In the genomic region with DNA sequence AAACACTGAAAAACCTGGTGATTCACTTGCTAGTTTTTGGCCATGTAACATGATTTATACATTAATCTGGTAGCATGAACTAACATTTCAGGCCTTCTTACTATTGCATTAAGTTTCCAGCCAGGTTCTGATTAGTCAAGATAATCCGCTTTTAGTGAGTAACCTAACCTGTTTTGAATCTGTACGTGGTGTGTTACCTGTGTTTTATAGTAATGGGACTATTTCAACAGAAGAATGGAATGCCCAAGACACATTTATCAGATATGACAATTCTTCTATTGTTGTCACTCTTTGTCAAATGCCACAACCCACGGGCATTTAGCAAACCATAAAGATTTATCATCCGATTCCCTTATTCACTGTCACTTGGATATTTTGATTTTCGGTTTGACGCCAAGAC, we compare ENCODE assay signal across 1 cellular context.
TF ChIP-seq lines count a peak whose summit lies in the region.

No MANE protein-coding gene starts in this region.

TF ChIP-seq in SK-N-SH treated with all-trans-retinoic acid at 6 μM for 48 hours, 23 proteins besides CTCF, POLR2A, EP300 and RAD21 (continued from another document):
- TF ChIP-seq, protein P1, sequence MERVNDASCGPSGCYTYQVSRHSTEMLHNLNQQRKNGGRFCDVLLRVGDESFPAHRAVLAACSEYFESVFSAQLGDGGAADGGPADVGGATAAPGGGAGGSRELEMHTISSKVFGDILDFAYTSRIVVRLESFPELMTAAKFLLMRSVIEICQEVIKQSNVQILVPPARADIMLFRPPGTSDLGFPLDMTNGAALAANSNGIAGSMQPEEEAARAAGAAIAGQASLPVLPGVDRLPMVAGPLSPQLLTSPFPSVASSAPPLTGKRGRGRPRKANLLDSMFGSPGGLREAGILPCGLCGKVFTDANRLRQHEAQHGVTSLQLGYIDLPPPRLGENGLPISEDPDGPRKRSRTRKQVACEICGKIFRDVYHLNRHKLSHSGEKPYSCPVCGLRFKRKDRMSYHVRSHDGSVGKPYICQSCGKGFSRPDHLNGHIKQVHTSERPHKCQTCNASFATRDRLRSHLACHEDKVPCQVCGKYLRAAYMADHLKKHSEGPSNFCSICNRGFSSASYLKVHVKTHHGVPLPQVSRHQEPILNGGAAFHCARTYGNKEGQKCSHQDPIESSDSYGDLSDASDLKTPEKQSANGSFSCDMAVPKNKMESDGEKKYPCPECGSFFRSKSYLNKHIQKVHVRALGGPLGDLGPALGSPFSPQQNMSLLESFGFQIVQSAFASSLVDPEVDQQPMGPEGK (CRISPR knock-in tag; IDR thresholded peaks at IDR 0.05; ENCODE audit: borderline replicate concordance) = no peak
- TF ChIP-seq ISL1 (CRISPR knock-in tag; IDR thresholded peaks at IDR 0.05) = no peak
- TF ChIP-seq OSR1 (CRISPR knock-in tag; IDR thresholded peaks at IDR 0.05) = no peak
- no peak for TF ChIP-seq GLIS3 (CRISPR knock-in tag; IDR thresholded peaks at IDR 0.05)
